ENCODE assay signal across 8 cellular contexts in genomic region chr22:31345331-31346254, GRCh38. TPM values are rescaled to one million over a fixed set of nuclear protein-coding genes. Genes with fewer than 3 reads are reported as not detected.
DNase-seq lines count a peak whose midpoint lies in the region; ATAC-seq, FAIRE-seq and TF ChIP-seq lines count a peak whose summit lies in the region.

No MANE protein-coding gene starts in this region.

- dilution Hi-C loops in mammary epithelial cell (cut with HindIII; ENCODE audit: low sequenced_read_pairs): no loop called here

- DNase-seq in GM12892 (ENCODE audit: insufficient read length) (peak; percentile 94), NCI-H2171 (lab: John Stamatoyannopoulos, UW) (peak; percentile 87), mammary epithelial cell (peak; percentile 69), inferior parietal cortex (ENCODE audit: extremely low spot score) (peak; percentile 85), spleen (peak; percentile 96)

- CTCF ChIA-PET in mammary epithelial cell (lab: Charles Lee; ENCODE audit: low non-redundant PET): no interaction called here

- H3K36me3 ChIP-seq in mammary epithelial cell (ENCODE audit: insufficient read depth, low read length): no peaks in the 10 kb centered on the region
- peaks cover 0 to 37% (median 19%) of the 10 kb centered on the region in 6 donors for H3K36me3 ChIP-seq in spleen

- ATAC-seq in HG02970 (IDR thresholded peaks at IDR 0.05; ENCODE audit: low FRiP score, unreplicated experiment) (peak; percentile 65), GM18858 (IDR thresholded peaks at IDR 0.05; ENCODE audit: unreplicated experiment) (no peak)

- TF ChIP-seq CTCF in WI38 (IDR thresholded peaks at IDR 0.05; ENCODE audit: low read depth, low read length) (peak; percentile 83), mammary epithelial cell (conservative IDR thresholded peaks at IDR 0.05 in 1 of 2, IDR thresholded peaks at IDR 0.05 in 1 of 2; ENCODE audit: extremely low read depth in 1 of 2, insufficient read depth in 1 of 2, low read depth in 1 of 2, low read length in 2 of 2) (peak; percentile 63 to 77), spleen (IDR thresholded peaks at IDR 0.05 in 8 of 11, conservative IDR thresholded peaks at IDR 0.05 in 3 of 11) (peak; percentile 75 to 96 (median 88))

- FAIRE-seq in GM12892 (lab: Jason Lieb, UNC): peak; percentile 97

- H3K27ac ChIP-seq in mammary epithelial cell (ENCODE audit: insufficient read depth, low read depth, low read length) (no peak overlapping the region), spleen (peak overlapping the region; percentile 72 to 96 (median 86))

- no peaks in the 10 kb centered on the region for H3K79me2 ChIP-seq in mammary epithelial cell (ENCODE audit: insufficient read depth, low read length)

- H3K27me3 ChIP-seq in mammary epithelial cell (ENCODE audit: insufficient read depth, low read length): no peaks in the 10 kb centered on the region
- H3K27me3 ChIP-seq in spleen (replicated peaks in 1 of 7): no peaks in the 10 kb centered on the region

- no peaks in the 10 kb centered on the region for H4K20me1 ChIP-seq in mammary epithelial cell (ENCODE audit: insufficient read depth, low read length)

- in situ Hi-C loops in mammary epithelial cell (cut with MboI; ENCODE audit: low sequenced_read_pairs in 2 of 2): no loop called here

- H3K9me3 ChIP-seq in mammary epithelial cell (replicated peaks; ENCODE audit: insufficient read depth, low read length) (no peaks in the 10 kb centered on the region), spleen (no peaks in the 10 kb centered on the region)

- H3K4me1 ChIP-seq in mammary epithelial cell (ENCODE audit: insufficient read depth, low read length) (peaks cover 38% of the 10 kb centered on the region), spleen (peaks cover 40 to 72% (median 65%) of the 10 kb centered on the region in 6 donors)

- H3K4me2 ChIP-seq in mammary epithelial cell (ENCODE audit: insufficient read depth, low read depth, low read length): peak overlapping the region; percentile 94

- TF ChIP-seq POLR2A in GM12892 (IDR thresholded peaks at IDR 0.05; ENCODE audit: low read depth, low read length) (peak; percentile 51; the same call in 1 of the 2 replicates), spleen (IDR thresholded peaks at IDR 0.05) (no peak)

- 6% methylated on average over 13 of the region's 126 CpGs for WGBS in mammary epithelial cell (ENCODE audit: low coverage, missing lambda C conversion rate)
- WGBS in spleen, 5 donors: 2 to 3% (median 2%) methylated on average over 7 to 126 of the region's 126 CpGs

- no peak overlapping the region for H3K9ac ChIP-seq in mammary epithelial cell (ENCODE audit: insufficient read depth, low read length)

- peak overlapping the region; percentile 75 for H2AFZ ChIP-seq in mammary epithelial cell (ENCODE audit: low read depth, low read length)

- BruUV-seq in mammary epithelial cell (replicated peaks; lab: Mats Ljungman, UMichigan): no TSS peak

- peak overlapping the region; percentile 69 for H3K4me3 ChIP-seq in WI38 (ENCODE audit: low read depth, low read length)
- peak overlapping the region; percentile 54 to 66 (median 55) for H3K4me3 ChIP-seq in mammary epithelial cell (replicated peaks in 1 of 3; ENCODE audit: insufficient read depth in 1 of 3, low read depth in 2 of 3, low read length in 3 of 3)
- peak overlapping the region; percentile 67 to 84 (median 80) for H3K4me3 ChIP-seq in spleen

- intact Hi-C loops in mammary epithelial cell (cut with micrococcal nuclease) (loop anchor here (1.0 kb wide), 1 partner anchor 54 kb away; the partner anchor contains the start of gene DRG1), spleen (cut with DNase I; ENCODE audit: low total_unique reads) (loop anchor here (5.0 to 10.0 kb wide), 2 partner anchors 52 to 289 kb away; partner anchors contain the start of gene DRG1)

RNA-seq across cellular contexts. Expression of gene PATZ1, which starts 0.6 kb away (rescaled TPM):
- polyA plus RNA-seq in GM12892 (2012; ENCODE audit: missing spikeins): 8.2 TPM
- total RNA-seq in mammary epithelial cell (1 to 10 TPM; 7.2 to 8.3 TPM), spleen (10 to 100 TPM; 24.7 to 36.9 (median 33.4) TPM)
- polyA plus RNA-seq in mammary epithelial cell (4.7 TPM), spleen (10 to 100 TPM; 19.8 to 25.6 (median 20.6) TPM)
- polyA minus RNA-seq in mammary epithelial cell: 13.1 TPM

RNA-seq across cellular contexts. Expression of gene PIK3IP1, which starts 53.3 kb away (rescaled TPM):
- 4.5 TPM for polyA plus RNA-seq in GM12892 (2012; ENCODE audit: missing spikeins)
- total RNA-seq in mammary epithelial cell (10 to 100 TPM in 1 of 2 donors, 1 to 10 TPM in 1; 2.9 to 14.2 TPM), spleen (100 to 1,000 TPM in 5 of 7 donors, 10 to 100 TPM in 2; 36.6 to 152 (median 104) TPM)
- polyA plus RNA-seq in mammary epithelial cell (2.8 TPM), spleen (10 to 100 TPM; 36.1 to 94.7 (median 40.6) TPM)
- 0.31 TPM for polyA minus RNA-seq in mammary epithelial cell

RNA-seq across cellular contexts. Expression of gene DRG1, which starts 53.8 kb away (rescaled TPM):
- 60.9 TPM for polyA plus RNA-seq in GM12892 (2012; ENCODE audit: missing spikeins)
- total RNA-seq in mammary epithelial cell: 10 to 100 TPM; 64.8 to 65.3 TPM
- polyA plus RNA-seq in mammary epithelial cell: 67.0 TPM
- 56.5 TPM for polyA minus RNA-seq in mammary epithelial cell
- total RNA-seq in spleen: 10 to 100 TPM; 33.4 to 48.6 (median 41.7) TPM
- polyA plus RNA-seq in spleen: 10 to 100 TPM; 33.8 to 40.6 (median 35.3) TPM
